Comparison of ENCODE assay signal across 2 cellular contexts in genomic region chr15:68580883-68581155, GRCh38.
TF ChIP-seq lines count a peak whose summit lies in the region.

No MANE protein-coding gene starts in this region.

TF ChIP-seq in HCT116, 20 proteins besides CTCF, POLR2A, EP300 and RAD21:
- no peak for TF ChIP-seq ZBTB33 (IDR thresholded peaks at IDR 0.05; ENCODE audit: extremely low read depth, insufficient replicate concordance, low read length)
- no peak for TF ChIP-seq ZNF274 (IDR thresholded peaks at IDR 0.05; ENCODE audit: low read depth, low read length)
- no peak for TF ChIP-seq JUND (IDR thresholded peaks at IDR 0.05)
- no peak for TF ChIP-seq EGR1 (IDR thresholded peaks at IDR 0.05; ENCODE audit: low read depth)
- no peak for TF ChIP-seq SP1 (IDR thresholded peaks at IDR 0.05; ENCODE audit: low read depth)
- no peak for TF ChIP-seq REST (IDR thresholded peaks at IDR 0.05; ENCODE audit: low read depth)
- TF ChIP-seq SIN3A (IDR thresholded peaks at IDR 0.05; ENCODE audit: low read depth) = no peak
- TF ChIP-seq POLR2AphosphoS5 (IDR thresholded peaks at IDR 0.05; ENCODE audit: low read depth, low read length) = no peak
- TF ChIP-seq ZFX (IDR thresholded peaks at IDR 0.05) = no peak
- no peak for TF ChIP-seq FOSL1 (IDR thresholded peaks at IDR 0.05; ENCODE audit: low read depth)
- TF ChIP-seq, protein P1, sequence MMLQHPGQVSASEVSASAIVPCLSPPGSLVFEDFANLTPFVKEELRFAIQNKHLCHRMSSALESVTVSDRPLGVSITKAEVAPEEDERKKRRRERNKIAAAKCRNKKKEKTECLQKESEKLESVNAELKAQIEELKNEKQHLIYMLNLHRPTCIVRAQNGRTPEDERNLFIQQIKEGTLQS (IDR thresholded peaks at IDR 0.05) = no peak
- TF ChIP-seq YY1 (IDR thresholded peaks at IDR 0.05; ENCODE audit: extremely low read depth, insufficient replicate concordance, low read depth, low read length) = no peak
TF ChIP-seq in HCT116: peak in this region for 0.

TF ChIP-seq in GM12878, 131 proteins besides CTCF, POLR2A, EP300 and RAD21:
- no peak for TF ChIP-seq ZBED1 (IDR thresholded peaks at IDR 0.05; ENCODE audit: borderline replicate concordance)
- TF ChIP-seq NFXL1 (IDR thresholded peaks at IDR 0.05; ENCODE audit: borderline replicate concordance) = no peak
- TF ChIP-seq CHD1 (IDR thresholded peaks at IDR 0.05; ENCODE audit: low read depth, low read length) = no peak
- no peak for TF ChIP-seq CBX5 (IDR thresholded peaks at IDR 0.05; ENCODE audit: low read depth)
- TF ChIP-seq NFYA (IDR thresholded peaks at IDR 0.05; ENCODE audit: borderline replicate concordance, low read depth, low read length) = no peak
- TF ChIP-seq ZSCAN29 (IDR thresholded peaks at IDR 0.05) = no peak
- TF ChIP-seq NR2C2 (IDR thresholded peaks at IDR 0.05; ENCODE audit: borderline replicate concordance, control insufficient read depth, insufficient read length, low read depth) = no peak
- TF ChIP-seq SUPT20H (IDR thresholded peaks at IDR 0.05; ENCODE audit: borderline replicate concordance, control insufficient read depth, low read depth, low read length) = no peak
- TF ChIP-seq SMC3 (IDR thresholded peaks at IDR 0.05; ENCODE audit: borderline replicate concordance, low read length) = no peak
- no peak for TF ChIP-seq TCF12 (IDR thresholded peaks at IDR 0.05; ENCODE audit: low read depth, low read length)
- TF ChIP-seq RAD51 (IDR thresholded peaks at IDR 0.05) = no peak
- TF ChIP-seq YY1 (IDR thresholded peaks at IDR 0.05; ENCODE audit: low read depth, low read length) = no peak
